1 cellular context compared by ENCODE assay signal in the genomic region with DNA sequence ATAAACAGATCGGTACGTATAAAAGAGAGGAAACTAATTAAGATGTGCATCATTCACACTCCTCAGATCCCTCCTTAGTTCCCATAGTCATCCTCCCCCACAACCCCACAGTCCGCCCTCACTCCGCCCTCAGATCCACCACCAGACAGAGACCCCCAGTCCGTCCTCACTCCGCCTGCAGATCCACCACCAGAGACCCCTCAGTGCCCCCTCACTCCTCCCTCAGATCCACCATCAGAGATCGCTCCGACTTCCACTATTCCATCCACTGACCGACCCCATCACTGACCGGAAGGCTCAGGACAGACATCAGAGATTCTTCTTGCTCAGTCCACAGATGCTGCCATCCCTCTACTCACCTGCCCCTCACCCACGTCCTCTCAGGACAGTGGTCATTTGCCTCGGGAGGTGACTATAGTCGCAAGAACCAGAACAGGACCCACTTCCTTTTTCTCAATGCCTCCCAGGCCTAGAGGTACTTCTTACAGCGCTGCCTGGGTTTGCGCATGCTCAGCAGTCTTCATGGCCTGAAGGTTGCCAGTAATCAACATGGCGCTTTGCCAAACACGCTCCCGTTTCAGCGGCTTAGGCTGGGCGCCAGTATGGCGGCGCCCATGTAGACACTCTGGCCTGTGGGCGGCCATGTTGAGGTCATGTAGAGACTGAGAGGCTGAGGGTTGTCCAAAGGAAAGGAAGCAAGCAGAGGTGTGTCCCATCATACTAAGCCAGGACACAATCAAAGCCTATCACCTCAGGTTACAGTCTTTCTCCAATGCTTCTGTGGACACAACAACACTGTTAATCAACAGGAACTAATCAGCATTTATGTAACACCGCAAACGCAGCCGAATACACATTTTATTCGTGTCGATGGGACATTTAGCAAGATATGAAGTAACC.
TF ChIP-seq lines count a peak whose summit lies in the region.

Gene ZNF484, minus strand, starts transcription at position 508 of the 900 bp plus-strand sequence. CDS start 3,009 bp downstream, outside the sequence.

TF ChIP-seq in SK-N-SH treated with all-trans-retinoic acid at 6 μM for 48 hours, 23 proteins besides CTCF, POLR2A, EP300 and RAD21 (continued from another document):
- TF ChIP-seq TSHZ2 (CRISPR knock-in tag; IDR thresholded peaks at IDR 0.05) (peak; percentile 90), ZNF70 (CRISPR knock-in tag; IDR thresholded peaks at IDR 0.05) (peak; percentile 69; the same call in 1 of the 2 replicates), ZNF565 (CRISPR knock-in tag; conservative IDR thresholded peaks at IDR 0.05; ENCODE audit: low read depth) (no peak)
